ENCODE assay signal across 28 cellular contexts in genomic region chr7:147556317-147556716, GRCh38.
"Had no signal": no experiment of that assay in that cellular context is flagged by ENCODE, and none has a peak within 500 bp of the region (broad histone marks: within the 10 kb centered on the region; RNA-seq: fewer than 3 reads in every experiment).

No MANE protein-coding gene starts in this region.

- H3K27ac Mint-ChIP-seq: activated CD4-positive, alpha-beta memory T cell treated with anti-CD3 and anti-CD28 coated beads for 36 hours; activated CD4-positive, alpha-beta T cell treated with anti-CD3 and anti-CD28 coated beads for 36 hours; activated CD4-positive, alpha-beta T cell treated with anti-CD3 and anti-CD28 coated beads, Interleukin-2, amount 10 ng/mL, durations not matched to agents 24 days and 14 days; activated CD8-positive, alpha-beta memory T cell treated with anti-CD3 and anti-CD28 coated beads, Interleukin-2, amount 10 ng/mL, durations not matched to agents 7 days and 5 days; activated CD8-positive, alpha-beta T cell treated with anti-CD3 and anti-CD28 coated beads, Interleukin-2, amount 10 ng/mL, durations not matched to agents 7 days and 5 days; activated naive CD4-positive, alpha-beta T cell treated with anti-CD3 and anti-CD28 coated beads for 36 hours; activated naive CD4-positive, alpha-beta T cell treated with anti-CD3 and anti-CD28 coated beads, Interleukin-2, amount 50 U/mL, for 24 hours; activated naive CD8-positive, alpha-beta T cell treated with anti-CD3 and anti-CD28 coated beads, Interleukin-2, amount 10 ng/mL, durations not matched to agents 7 days and 5 days; activated T-helper 1 cell treated with anti-CD3 and anti-CD28 coated beads, Interleukin-12 subunit alpha, Interleukin-12 subunit beta, Interleukin-2, Interleukin-4 antibody, amounts not matched to agents 30 ng/mL and 10 ng/mL and 1 ng/mL, durations not matched to agents 14 hours and 24 hours and 36 hours; activated T-helper 2 cell treated with anti-CD3 and anti-CD28 coated beads, Interferon-gamma antibody, Interleukin-2, Interleukin-4, amounts not matched to agents 10 μg/mL and 5 μg/mL and 100 μg/mL, durations not matched to agents 14 hours and 24 hours and 36 hours; brain; endodermal cell had no signal

- H3K27me3 Mint-ChIP-seq: activated CD4-positive, alpha-beta memory T cell treated with anti-CD3 and anti-CD28 coated beads for 36 hours; activated CD4-positive, alpha-beta T cell treated with anti-CD3 and anti-CD28 coated beads for 36 hours; activated CD4-positive, alpha-beta T cell treated with anti-CD3 and anti-CD28 coated beads, Interleukin-2, amount 10 ng/mL, durations not matched to agents 24 days and 14 days; activated CD8-positive, alpha-beta memory T cell treated with anti-CD3 and anti-CD28 coated beads, Interleukin-2, amount 10 ng/mL, durations not matched to agents 7 days and 5 days; activated naive CD4-positive, alpha-beta T cell treated with anti-CD3 and anti-CD28 coated beads, Interleukin-2, amount 50 U/mL, for 24 hours; activated naive CD8-positive, alpha-beta T cell treated with anti-CD3 and anti-CD28 coated beads, Interleukin-2, amount 10 ng/mL, durations not matched to agents 7 days and 5 days had no signal

- DNase-seq: activated CD4-positive, alpha-beta memory T cell treated with anti-CD3 and anti-CD28 coated beads for 36 hours; activated CD4-positive, alpha-beta T cell treated with anti-CD3 and anti-CD28 coated beads for 36 hours; activated CD4-positive, alpha-beta T cell treated with anti-CD3 and anti-CD28 coated beads, Interleukin-2, amount 10 ng/mL, durations not matched to agents 24 days and 14 days; activated CD4-positive, CD25-positive, alpha-beta regulatory T cell; activated CD4-positive, CD25-positive, alpha-beta regulatory T cell treated with anti-CD3 and anti-CD28 coated beads, Interleukin-2, amount 50 U/mL, for 72 hours; activated CD8-positive, alpha-beta memory T cell treated with anti-CD3 and anti-CD28 coated beads, Interleukin-2, amount 10 ng/mL, durations not matched to agents 7 days and 5 days; activated CD8-positive, alpha-beta memory T cell treated with anti-CD3 and anti-CD28 coated beads, Interleukin-2, amount 50 U/mL, for 4 hours; activated CD8-positive, alpha-beta T cell treated with anti-CD3 and anti-CD28 coated beads, Interleukin-2, amount 10 ng/mL, durations not matched to agents 7 days and 5 days; activated effector memory CD4-positive, alpha-beta T cell treated with anti-CD3 and anti-CD28 coated beads, Interleukin-2, amount 50 U/mL, for 16 hours; activated naive CD4-positive, alpha-beta T cell treated with anti-CD3 and anti-CD28 coated beads for 36 hours; activated naive CD8-positive, alpha-beta T cell treated with anti-CD3 and anti-CD28 coated beads, Interleukin-2, amount 10 ng/mL, durations not matched to agents 7 days and 5 days; activated T-cell treated with anti-CD3 and anti-CD28 coated beads, Interleukin-2, amount 50 U/mL, for 1 hour; activated T-cell treated with anti-CD3 and anti-CD28 coated beads, Interleukin-2, amount 50 U/mL, for 48 hours; central memory CD4-positive, alpha-beta T cell; cerebellar nuclear complex; colonic mucosa; effector memory CD4-positive, alpha-beta T cell; endodermal cell; foreskin fibroblast; head of caudate nucleus; hippocampal formation; T-helper 2 cell had no signal

- ATAC-seq: activated CD4-positive, alpha-beta T cell treated with anti-CD3 and anti-CD28 coated beads for 36 hours; activated CD8-positive, alpha-beta memory T cell treated with anti-CD3 and anti-CD28 coated beads, Interleukin-2, amount 10 ng/mL, durations not matched to agents 7 days and 5 days; activated CD8-positive, alpha-beta T cell treated with anti-CD3 and anti-CD28 coated beads, Interleukin-2, amount 10 ng/mL, durations not matched to agents 7 days and 5 days; esophagus mucosa had no signal

- H3K4me3 Mint-ChIP-seq: activated CD4-positive, alpha-beta memory T cell treated with anti-CD3 and anti-CD28 coated beads for 36 hours; activated CD4-positive, alpha-beta T cell treated with anti-CD3 and anti-CD28 coated beads for 36 hours; activated CD4-positive, alpha-beta T cell treated with anti-CD3 and anti-CD28 coated beads, Interleukin-2, amount 10 ng/mL, durations not matched to agents 24 days and 14 days; activated CD8-positive, alpha-beta memory T cell treated with anti-CD3 and anti-CD28 coated beads, Interleukin-2, amount 10 ng/mL, durations not matched to agents 7 days and 5 days; activated CD8-positive, alpha-beta T cell treated with anti-CD3 and anti-CD28 coated beads, Interleukin-2, amount 10 ng/mL, durations not matched to agents 7 days and 5 days; activated naive CD4-positive, alpha-beta T cell treated with anti-CD3 and anti-CD28 coated beads for 36 hours; activated naive CD4-positive, alpha-beta T cell treated with anti-CD3 and anti-CD28 coated beads, Interleukin-2, amount 50 U/mL, for 24 hours; activated naive CD8-positive, alpha-beta T cell treated with anti-CD3 and anti-CD28 coated beads, Interleukin-2, amount 10 ng/mL, durations not matched to agents 7 days and 5 days; activated T-helper 1 cell treated with anti-CD3 and anti-CD28 coated beads, Interleukin-12 subunit alpha, Interleukin-12 subunit beta, Interleukin-2, Interleukin-4 antibody, amounts not matched to agents 30 ng/mL and 10 ng/mL and 1 ng/mL, durations not matched to agents 14 hours and 24 hours and 36 hours; brain; endodermal cell had no signal

- H3K9me3 Mint-ChIP-seq: activated CD4-positive, alpha-beta memory T cell treated with anti-CD3 and anti-CD28 coated beads for 36 hours; activated naive CD8-positive, alpha-beta T cell treated with anti-CD3 and anti-CD28 coated beads, Interleukin-2, amount 10 ng/mL, durations not matched to agents 7 days and 5 days; activated T-helper 1 cell treated with anti-CD3 and anti-CD28 coated beads, Interleukin-12 subunit alpha, Interleukin-12 subunit beta, Interleukin-2, Interleukin-4 antibody, amounts not matched to agents 30 ng/mL and 10 ng/mL and 1 ng/mL, durations not matched to agents 14 hours and 24 hours and 36 hours; brain; endodermal cell had no signal

- H3K36me3 Mint-ChIP-seq: activated CD4-positive, alpha-beta memory T cell treated with anti-CD3 and anti-CD28 coated beads for 36 hours; activated CD8-positive, alpha-beta memory T cell treated with anti-CD3 and anti-CD28 coated beads, Interleukin-2, amount 10 ng/mL, durations not matched to agents 7 days and 5 days; activated naive CD4-positive, alpha-beta T cell treated with anti-CD3 and anti-CD28 coated beads, Interleukin-2, amount 50 U/mL, for 24 hours; activated naive CD8-positive, alpha-beta T cell treated with anti-CD3 and anti-CD28 coated beads, Interleukin-2, amount 10 ng/mL, durations not matched to agents 7 days and 5 days; brain had no signal

- FAIRE-seq: frontal cortex had no signal

- H3K4me1 Mint-ChIP-seq: activated CD4-positive, alpha-beta T cell treated with anti-CD3 and anti-CD28 coated beads for 36 hours; activated CD4-positive, alpha-beta T cell treated with anti-CD3 and anti-CD28 coated beads, Interleukin-2, amount 10 ng/mL, durations not matched to agents 24 days and 14 days; activated CD8-positive, alpha-beta memory T cell treated with anti-CD3 and anti-CD28 coated beads, Interleukin-2, amount 10 ng/mL, durations not matched to agents 7 days and 5 days; activated naive CD4-positive, alpha-beta T cell treated with anti-CD3 and anti-CD28 coated beads, Interleukin-2, amount 50 U/mL, for 24 hours; activated naive CD8-positive, alpha-beta T cell treated with anti-CD3 and anti-CD28 coated beads, Interleukin-2, amount 10 ng/mL, durations not matched to agents 7 days and 5 days; brain had no signal
